ENCODE assay signal across 1 cellular context in genomic region chr6:99894815-99895214, GRCh38.
TF ChIP-seq lines count a peak whose summit lies in the region.

No MANE protein-coding gene starts in this region.

TF ChIP-seq in H1, 55 proteins besides CTCF, POLR2A, EP300 and RAD21 (continued from another document):
- TF ChIP-seq GTF2F1 (IDR thresholded peaks at IDR 0.05; ENCODE audit: borderline replicate concordance, low read depth, low read length) = no peak
- no peak for TF ChIP-seq EGR1 (IDR thresholded peaks at IDR 0.05; ENCODE audit: borderline replicate concordance, low read depth, low read length)
- TF ChIP-seq TAF1 (IDR thresholded peaks at IDR 0.05; ENCODE audit: low read depth, low read length) = no peak
- no peak for TF ChIP-seq ASH2L (IDR thresholded peaks at IDR 0.05; ENCODE audit: low read length)
- no peak for TF ChIP-seq BRCA1 (IDR thresholded peaks at IDR 0.05; ENCODE audit: low read depth, low read length)
- no peak for TF ChIP-seq USF2 (IDR thresholded peaks at IDR 0.05; ENCODE audit: low read length)
- TF ChIP-seq ZNF274 (IDR thresholded peaks at IDR 0.05; ENCODE audit: borderline replicate concordance, extremely low read depth, low read length) = no peak
- no peak for TF ChIP-seq RNF2 (IDR thresholded peaks at IDR 0.05; ENCODE audit: borderline replicate concordance, low read depth, low read length, missing control alignments, poor library complexity, severe bottlenecking)
- TF ChIP-seq TAF7 (optimal IDR thresholded peaks at IDR 0.05; ENCODE audit: borderline replicate concordance, low read depth, low read length) = no peak
- TF ChIP-seq EZH2 (IDR thresholded peaks at IDR 0.05; ENCODE audit: low read depth, low read length, severe bottlenecking) = no peak
TF ChIP-seq in H1: peak in this region for 0.
